30 cellular contexts compared by ENCODE assay signal in genomic region chr4:167887726-167888125, GRCh38.
"Had no signal": no experiment of that assay in that cellular context is flagged by ENCODE, and none has a peak within 500 bp of the region (broad histone marks: within the 10 kb centered on the region; RNA-seq: fewer than 3 reads in every experiment).

No MANE protein-coding gene starts in this region.

- FAIRE-seq: islet of Langerhans, kidney, pancreas had no signal

- H3K4me1 ChIP-seq: left ventricle myocardium inferior, pancreas, prostate gland, suprapubic skin, tibial artery, vagina had no signal

- H3K9me3 Mint-ChIP-seq: nephron progenitor cell had no signal

- H3K36me3 ChIP-seq: left ventricle myocardium inferior, pancreas, prostate gland, suprapubic skin, thoracic aorta, tibial artery, vagina had no signal

- H3K36me3 Mint-ChIP-seq: naive B cell; natural killer cell; stimulated activated effector memory CD8-positive, alpha-beta T cell treated with anti-CD3 and anti-CD28 coated beads, Interleukin-12 subunit alpha, Interleukin-12 subunit beta, amount 100 ng/mL, for 72 hours; type B pancreatic cell had no signal

- H3K27me3 ChIP-seq: pancreas, suprapubic skin, tibial artery, vagina had no signal

- H3K9me3 ChIP-seq: pancreas, prostate gland, suprapubic skin, thoracic aorta, tibial artery, vagina had no signal

- ATAC-seq: natural killer cell; pancreas; right cardiac atrium; sciatic nerve; stimulated activated effector memory CD8-positive, alpha-beta T cell treated with anti-CD3 and anti-CD28 coated beads, Interleukin-12 subunit alpha, Interleukin-12 subunit beta, amount 100 ng/mL, for 72 hours had no signal

- H3K4me3 ChIP-seq: left ventricle myocardium inferior, lung, pancreas, prostate gland, skin epidermis, suprapubic skin, thoracic aorta, tibial artery, vagina had no signal

- H3K27me3 Mint-ChIP-seq: naive B cell; stimulated activated naive CD8-positive, alpha-beta T cell treated with anti-CD3 and anti-CD28 coated beads, Interleukin-15, Interleukin-2, amounts not matched to agents 100 ng/mL and 50 ng/mL, for 24 hours; type B pancreatic cell had no signal

- DNase-seq: hypothalamus; immature natural killer cell; kidney; left ventricle myocardium inferior; mesendoderm; naive B cell; natural killer cell; nephron progenitor cell; nucleus accumbens; pancreas; retina; right cardiac atrium; stimulated activated CD4-positive, alpha-beta T cell treated with anti-CD3 and anti-CD28 coated beads, Interleukin-12 subunit alpha, Interleukin-12 subunit beta, amount 100 ng/mL, for 4 hours; stimulated activated CD4-positive, alpha-beta T cell treated with anti-CD3 and anti-CD28 coated beads, Interleukin-15, amount 100 ng/mL, for 24 hours; stimulated activated CD4-positive, alpha-beta T cell treated with anti-CD3 and anti-CD28 coated beads, Interleukin-2, amount 100 ng/mL, for 24 hours; stimulated activated CD4-positive, alpha-beta T cell treated with anti-CD3 and anti-CD28 coated beads, Interleukin-4, amount 100 ng/mL, for 24 hours; stimulated activated naive CD4-positive, alpha-beta T cell; tibial artery had no signal

- H3K4me3 Mint-ChIP-seq: immature natural killer cell; mesothelial cell of epicardium; naive B cell; natural killer cell; nephron progenitor cell; stimulated activated effector memory CD8-positive, alpha-beta T cell treated with anti-CD3 and anti-CD28 coated beads, Interleukin-12 subunit alpha, Interleukin-12 subunit beta, amount 100 ng/mL, for 72 hours; stimulated activated naive CD8-positive, alpha-beta T cell treated with anti-CD3 and anti-CD28 coated beads, Interleukin-15, Interleukin-2, amounts not matched to agents 100 ng/mL and 50 ng/mL, for 24 hours; type B pancreatic cell had no signal

- H3K27ac ChIP-seq: left ventricle myocardium inferior, pancreas, prostate gland, skin epidermis, suprapubic skin, thoracic aorta, tibial artery, vagina had no signal

- H3K4me1 Mint-ChIP-seq: immature natural killer cell; naive B cell; natural killer cell; stimulated activated effector memory CD8-positive, alpha-beta T cell treated with anti-CD3 and anti-CD28 coated beads, Interleukin-12 subunit alpha, Interleukin-12 subunit beta, amount 100 ng/mL, for 72 hours had no signal

- H3K27ac Mint-ChIP-seq: immature natural killer cell; mesothelial cell of epicardium; naive B cell; natural killer cell; nephron progenitor cell; stimulated activated effector memory CD8-positive, alpha-beta T cell treated with anti-CD3 and anti-CD28 coated beads, Interleukin-12 subunit alpha, Interleukin-12 subunit beta, amount 100 ng/mL, for 72 hours; stimulated activated naive CD8-positive, alpha-beta T cell treated with anti-CD3 and anti-CD28 coated beads, Interleukin-15, Interleukin-2, amounts not matched to agents 100 ng/mL and 50 ng/mL, for 24 hours; type B pancreatic cell had no signal
